Comparison of ENCODE assay signal across 14 cellular contexts in the genomic region with DNA sequence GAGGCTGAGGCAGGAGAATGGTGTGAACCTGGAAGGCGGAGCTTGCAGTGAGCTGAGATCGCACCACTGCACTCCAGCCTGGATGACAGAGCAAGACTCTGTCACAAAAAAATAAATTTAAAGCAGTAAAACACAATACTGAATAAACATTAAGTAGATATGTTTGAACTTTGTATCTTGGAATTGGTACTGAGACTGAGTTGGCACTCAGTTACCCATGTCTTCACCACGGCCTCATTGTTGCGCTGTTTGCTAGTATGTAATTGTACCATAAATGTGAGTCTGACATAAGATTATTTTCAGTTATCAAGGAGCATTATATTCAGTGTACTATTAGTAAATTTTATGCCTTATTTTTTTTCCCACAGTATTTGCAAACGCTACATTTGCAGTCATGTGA. TPM values are rescaled to one million over a fixed set of nuclear protein-coding genes. Genes with fewer than 3 reads are reported as not detected.
"Had no signal": no experiment of that assay in that cellular context is flagged by ENCODE, and none has a peak within 500 bp of the region (broad histone marks: within the 10 kb centered on the region; RNA-seq: fewer than 3 reads in every experiment).

No MANE protein-coding gene starts in this region.

RNA-seq across cellular contexts. Expression of a gene that starts 24.1 kb away (rescaled TPM):
- total RNA-seq: activated naive CD4-positive, alpha-beta T cell treated with anti-CD3 and anti-CD28 coated beads for 36 hours; activated naive CD4-positive, alpha-beta T cell treated with anti-CD3 and anti-CD28 coated beads, Interleukin-2, amount 50 U/mL, for 72 hours; activated naive CD8-positive, alpha-beta T cell treated with anti-CD3 and anti-CD28 coated beads for 36 hours; activated T-helper 1 cell treated with anti-CD3 and anti-CD28 coated beads, Interleukin-12 subunit alpha, Interleukin-12 subunit beta, Interleukin-2, Interleukin-4 antibody, amounts not matched to agents 30 ng/mL and 10 ng/mL and 1 ng/mL, durations not matched to agents 14 hours and 24 hours and 36 hours; activated T-helper 17 cell treated with anti-CD3 and anti-CD28 coated beads, Interleukin-2, amount 50 U/mL, for 72 hours; activated T-helper 2 cell treated with anti-CD3 and anti-CD28 coated beads, Interferon-gamma antibody, Interleukin-2, Interleukin-4, amounts not matched to agents 10 μg/mL and 5 μg/mL and 100 μg/mL, durations not matched to agents 14 hours and 24 hours and 36 hours; adrenal gland; aorta; ascending aorta; body of pancreas; bronchial epithelial cell; cardiac muscle cell; cardiac septum had no signal
- polyA plus RNA-seq: adipose tissue had no signal
